In genomic region chr7:68807681-68808080, GRCh38 we compare ENCODE assay signal across 28 cellular contexts.
"Had no signal": no experiment of that assay in that cellular context is flagged by ENCODE, and none has a peak within 500 bp of the region (broad histone marks: within the 10 kb centered on the region; RNA-seq: fewer than 3 reads in every experiment).

No MANE protein-coding gene starts in this region.

- H3K4me3 ChIP-seq: lower lobe of right lung, neural progenitor cell, right atrium auricular region, right lobe of liver, spleen, testis, thyroid gland, transverse colon, upper lobe of left lung, vagina had no signal

- H3K27ac ChIP-seq: lower lobe of right lung, neural progenitor cell, neutrophil, parathyroid adenoma, right atrium auricular region, right lobe of liver, spleen, testis, thyroid gland, transverse colon, upper lobe of left lung, vagina had no signal

- DNase-seq: hippocampal formation; kidney glomerular epithelial cell; left cardiac atrium; lower lobe of right lung; mammary epithelial cell; mesenchymal stem cell; naive thymus-derived CD8-positive, alpha-beta T cell; occipital lobe; right lobe of liver; small intestine; spleen; stimulated activated CD4-positive, alpha-beta T cell treated with anti-CD3 and anti-CD28 coated beads, Interleukin-1b, Interleukin-23, amount 100 ng/mL, for 48 hours; stimulated activated CD4-positive, alpha-beta T cell treated with anti-CD3 and anti-CD28 coated beads, Interleukin-2, amount 100 ng/mL, for 48 hours; stimulated activated CD4-positive, alpha-beta T cell treated with anti-CD3 and anti-CD28 coated beads, Interleukin-4, amount 100 ng/mL, for 4 hours; stimulated activated CD8-positive, alpha-beta memory T cell treated with anti-CD3 and anti-CD28 coated beads, Interleukin-4, amount 100 ng/mL, for 48 hours; stimulated activated naive CD4-positive, alpha-beta T cell treated with Interleukin-2 at 50 U/mL for 16 hours; stimulated activated naive CD8-positive, alpha-beta T cell treated with anti-CD3 and anti-CD28 coated beads, Interleukin-15, amount 100 ng/mL, for 72 hours; testis; thyroid gland; transverse colon; upper lobe of left lung had no signal

- H3K36me3 ChIP-seq: lower lobe of right lung, neural progenitor cell, neutrophil, right atrium auricular region, right lobe of liver, spleen, thyroid gland, transverse colon, upper lobe of left lung, vagina had no signal

- H3K4me1 ChIP-seq: lower lobe of right lung, neural progenitor cell, parathyroid adenoma, right atrium auricular region, right lobe of liver, spleen, testis, thyroid gland, transverse colon, upper lobe of left lung, vagina had no signal

- H3K9me3 ChIP-seq: lower lobe of right lung, right atrium auricular region, right lobe of liver, testis, thyroid gland, transverse colon, vagina had no signal

- ATAC-seq: left lobe of liver; lower lobe of right lung; naive thymus-derived CD8-positive, alpha-beta T cell; right lobe of liver; stimulated activated memory B cell treated with anti-CD40 and anti-IgM and Interleukin-4, amounts not matched to agents 10 μg/mL and 1 μg/mL and 100 μg/mL, for 72 hours; stimulated activated naive CD8-positive, alpha-beta T cell treated with anti-CD3 and anti-CD28 coated beads, Interleukin-15, amount 100 ng/mL, for 72 hours had no signal

- H2AFZ ChIP-seq: neural progenitor cell, parathyroid adenoma had no signal

- H3K9ac ChIP-seq: neural progenitor cell, parathyroid adenoma had no signal

- H3K27me3 ChIP-seq: neural progenitor cell, neutrophil, right atrium auricular region, right lobe of liver, spleen, testis, thyroid gland, transverse colon, upper lobe of left lung, vagina had no signal

- H3K79me2 ChIP-seq: parathyroid adenoma had no signal

- H3K4me2 ChIP-seq: neural progenitor cell had no signal
